In genomic region chr6:149961728-149962425, GRCh38 we compare ENCODE assay signal across 9 cellular contexts. TPM values are rescaled to one million over a fixed set of nuclear protein-coding genes. Genes with fewer than 3 reads are reported as not detected.
DNase-seq lines count a peak whose midpoint lies in the region; ATAC-seq, FAIRE-seq and TF ChIP-seq lines count a peak whose summit lies in the region.
"Had no signal": no experiment of that assay in that cellular context is flagged by ENCODE, and none has a peak within 500 bp of the region (broad histone marks: within the 10 kb centered on the region; RNA-seq: fewer than 3 reads in every experiment).

No MANE protein-coding gene starts in this region.

- POLR2A ChIA-PET in A549 (lab: Yijun Ruan, JAX) (interaction anchor here (0.9 kb wide), 1 partner anchor 29 kb away, joined by 3 read pairs; no protein-coding TSS in a partner anchor), endothelial cell of umbilical vein (lab: Charles Lee) (interaction anchor here (0.7 kb wide), 1 partner anchor 794 kb away, joined by 5 read pairs; no protein-coding TSS in a partner anchor)

- CTCF ChIA-PET in A549 (lab: Yijun Ruan, JAX) (interaction anchor here (0.6 to 1.8 kb wide), 9 partner anchors 27 to 1022 kb away, joined by 3 to 5 read pairs (median 3); no protein-coding TSS in a partner anchor), endothelial cell of umbilical vein (lab: Charles Lee) (interaction anchor here (1.7 kb wide), 1 partner anchor 55 kb away, joined by 10 read pairs; no protein-coding TSS in a partner anchor)

- BruUV-seq in endothelial cell of umbilical vein (replicated peaks; lab: Mats Ljungman, UMichigan) = no TSS peak

- no peak for TF ChIP-seq EP300 in A549 (IDR thresholded peaks at IDR 0.05)

- no peak overlapping the region for H2AFZ ChIP-seq in SU-DHL-6 (ENCODE audit: low read depth, low read length, severe bottlenecking)
- H2AFZ ChIP-seq in endothelial cell of umbilical vein (ENCODE audit: low read depth, low read length) = no peak overlapping the region

- H3K4me2 ChIP-seq in A549 = no peak overlapping the region
- H3K4me2 ChIP-seq in SU-DHL-6 (ENCODE audit: low read depth, low read length, poor library complexity, severe bottlenecking) = no peak overlapping the region
- no peak overlapping the region for H3K4me2 ChIP-seq in endothelial cell of umbilical vein (ENCODE audit: insufficient read depth, low read length)

- no peaks in the 10 kb centered on the region for H3K9me1 ChIP-seq in endothelial cell of umbilical vein (replicated peaks; ENCODE audit: control insufficient read depth, extremely low read depth, insufficient read depth, low read length)

- WGBS in A549 (ENCODE audit: missing lambda C conversion rate) = 56% methylated on average over 5 of the region's 6 CpGs

- no peaks in the 10 kb centered on the region for H3K79me2 ChIP-seq in SU-DHL-6 (ENCODE audit: insufficient read depth, low read length)
- H3K79me2 ChIP-seq in endothelial cell of umbilical vein (ENCODE audit: control insufficient read depth, insufficient read depth, low read length) = no peaks in the 10 kb centered on the region

- H3K4me1 ChIP-seq in A549 (peaks cover 8% of the 10 kb centered on the region), endothelial cell of umbilical vein (ENCODE audit: control insufficient read depth, extremely low read depth, insufficient read depth, low read length) (peaks cover 24% of the 10 kb centered on the region)

- TF ChIP-seq CTCF in A549 (IDR thresholded peaks at IDR 0.05) (no peak), GM12864 (IDR thresholded peaks at IDR 0.05; ENCODE audit: low read depth, low read length, missing control alignments) (peak; percentile 36), SU-DHL-6 (IDR thresholded peaks at IDR 0.05; ENCODE audit: insufficient read depth, low read length, poor library complexity, severe bottlenecking) (peak; percentile 29), endothelial cell of umbilical vein (IDR thresholded peaks at IDR 0.05; ENCODE audit: extremely low read depth in 1 of 2, insufficient read depth in 1 of 2, low read depth in 1 of 2, low read length in 2 of 2) (peak in 1 of 2 donors; percentile 28)

- H3K4me3 ChIP-seq in A549 (no peak overlapping the region), GM12864 (ENCODE audit: low read depth, low read length) (no peak overlapping the region), SU-DHL-6 (ENCODE audit: insufficient read depth, low read length, poor library complexity, severe bottlenecking) (no peak overlapping the region), endothelial cell of umbilical vein (replicated peaks in 1 of 3; ENCODE audit: insufficient read depth in 1 of 3, low read depth in 1 of 3, low read length in 3 of 3) (no peak overlapping the region)

- peak; percentile 23 to 38; a peak in 2 of 5 replicates for TF ChIP-seq RAD21 in A549 (conservative IDR thresholded peaks at IDR 0.05 in 1 of 2, IDR thresholded peaks at IDR 0.05 in 1 of 2)

- no peak for FAIRE-seq in A549 (lab: Jason Lieb, UNC)
- no peak for FAIRE-seq in endothelial cell of umbilical vein (lab: Jason Lieb, UNC)
- FAIRE-seq: GM18507 had no signal

- H3K9me3 ChIP-seq in A549 (no peaks in the 10 kb centered on the region), SU-DHL-6 (ENCODE audit: insufficient read depth, low read length) (no peaks in the 10 kb centered on the region), endothelial cell of umbilical vein (replicated peaks; ENCODE audit: control insufficient read depth, insufficient read depth, low read length) (no peaks in the 10 kb centered on the region)

- no peaks in the 10 kb centered on the region for H3K9me2 ChIP-seq in SU-DHL-6 (replicated peaks; ENCODE audit: insufficient read depth, low read length)

- no peaks in the 10 kb centered on the region for H3K27me3 ChIP-seq in SU-DHL-6 (ENCODE audit: low read length)
- H3K27me3 ChIP-seq in endothelial cell of umbilical vein (ENCODE audit: control insufficient read depth in 2 of 2, insufficient read depth in 2 of 2, low read length in 2 of 2) = peaks cover 12 to 33% of the 10 kb centered on the region in 2 experiments

- DNase-seq in A549 (ENCODE audit: low read depth in 1 of 2, low spot score in 1 of 2) = peak; percentile 36 to 53
- no peak for DNase-seq in GM12864 (ENCODE audit: low read depth)
- DNase-seq in endothelial cell of umbilical vein (ENCODE audit: low read depth, low spot score) = peak; percentile 34
- DNase-seq in NCI-H2081 treated with DMSO at 0.1 percent for 48 hours (lab: John Stamatoyannopoulos, UW) = no peak
- no peak for DNase-seq in DMS153 (lab: John Stamatoyannopoulos, UW)
- no peak for DNase-seq in effector CD8-positive, alpha-beta T cell (lab: John Stamatoyannopoulos, UW)
- no peak for DNase-seq in NCI-H2029 (lab: John Stamatoyannopoulos, UW)

- H4K20me1 ChIP-seq in SU-DHL-6 (ENCODE audit: low read depth, low read length) (no peaks in the 10 kb centered on the region), endothelial cell of umbilical vein (replicated peaks; ENCODE audit: control insufficient read depth, extremely low read depth, insufficient read depth, low read length) (no peaks in the 10 kb centered on the region)

- ATAC-seq in A549 = peak in 1 of 2 experiments; percentile 63; a peak in 3 of 6 replicates

- TF ChIP-seq POLR2A in A549 (IDR thresholded peaks at IDR 0.05; ENCODE audit: low read length) (no peak), endothelial cell of umbilical vein (IDR thresholded peaks at IDR 0.05; ENCODE audit: low read depth, low read length) (no peak)

- H3F3A ChIP-seq in SU-DHL-6 (ENCODE audit: insufficient read depth) = no peaks in the 10 kb centered on the region

- dilution Hi-C loops in endothelial cell of umbilical vein (cut with MboI; ENCODE audit: extremely low pct_ligation_motif_present, low sequenced_read_pairs) = no loop called here

- intact Hi-C loops in endothelial cell of umbilical vein (cut with micrococcal nuclease) = loop anchor here (2.0 kb wide), 2 partner anchors 21 to 27 kb away; no protein-coding TSS in a partner anchor

- H3K36me3 ChIP-seq in SU-DHL-6 (ENCODE audit: low read length) = no peaks in the 10 kb centered on the region
- H3K36me3 ChIP-seq in endothelial cell of umbilical vein (ENCODE audit: control insufficient read depth in 2 of 2, extremely low read depth in 1 of 2, insufficient read depth in 2 of 2, low read length in 2 of 2) = no peaks in the 10 kb centered on the region

- H3K27ac ChIP-seq in A549 = no peak overlapping the region
- H3K27ac ChIP-seq in SU-DHL-6 (ENCODE audit: low read depth, low read length) = no peak overlapping the region
- no peak overlapping the region for H3K27ac ChIP-seq in endothelial cell of umbilical vein (ENCODE audit: insufficient read depth, low read depth, low read length)

- no peak overlapping the region for H3K9ac ChIP-seq in SU-DHL-6 (ENCODE audit: low read length)
- H3K9ac ChIP-seq in endothelial cell of umbilical vein (replicated peaks; ENCODE audit: extremely low read depth, insufficient read depth, low read length) = no peak overlapping the region

RNA-seq across cellular contexts. Expression of gene ULBP1, which starts 1.9 kb away (rescaled TPM):
- polyA plus RNA-seq in A549 (2011; rRNA removed) = 5.7 and 6.6 TPM in 2 replicates
- 0.67 and 0.70 TPM in 2 replicates for polyA plus RNA-seq in A549 (2012; cell fraction: cytosol; rRNA removed)
- 0.31 and 0.36 TPM in 2 replicates for polyA plus RNA-seq in A549 (2012; cell fraction: nucleus; rRNA removed)
- polyA plus RNA-seq in A549 (2017; fragmentation: RNase III; extraction: RNeasy Plus Mini Kit Qiagen cat#74134 plus additional on column Dnase treatment) = 0.89 to 1.2 TPM (median 1.1 TPM) in 3 replicates
- 1.4 TPM in 2 replicates for polyA minus RNA-seq in A549 (2011; rRNA and poly(A)+ RNA removed)
- total RNA-seq in endothelial cell of umbilical vein = 0.33 and 2.3 TPM in 2 replicates
- 1.1 and 1.4 TPM in 2 replicates for polyA plus RNA-seq in endothelial cell of umbilical vein
- polyA plus RNA-seq in endothelial cell of umbilical vein (2011; cell fraction: cytosol; rRNA removed) = 1.8 and 1.9 TPM in 2 replicates
- polyA plus RNA-seq in endothelial cell of umbilical vein (2011; cell fraction: nucleus; rRNA removed) = 1.3 and 1.5 TPM in 2 replicates
- polyA plus RNA-seq in endothelial cell of umbilical vein (2012) = 0.85 and 1.2 TPM in 2 replicates
- 0.61 and 0.96 TPM in 2 replicates for polyA minus RNA-seq in endothelial cell of umbilical vein
- 0.31 TPM for polyA minus RNA-seq in endothelial cell of umbilical vein (2011; cell fraction: cytosol; rRNA and poly(A)+ RNA removed)
- polyA minus RNA-seq in endothelial cell of umbilical vein (2011; cell fraction: nucleus; rRNA and poly(A)+ RNA removed) = 0.53 and 0.63 TPM in 2 replicates

RNA-seq across cellular contexts. Expression of gene ULBP2, which starts 20.1 kb away (rescaled TPM):
- polyA plus RNA-seq in A549 (2011; rRNA removed) (2.7 and 3.2 TPM in 2 replicates), A549 (2017; fragmentation: RNase III; extraction: RNeasy Plus Mini Kit Qiagen cat#74134 plus additional on column Dnase treatment) (4.2 to 5.0 TPM (median 4.5 TPM) in 3 replicates), endothelial cell of umbilical vein (22.8 and 26.4 TPM in 2 replicates)
- 2.0 TPM in 2 replicates for polyA plus RNA-seq in A549 (2012; cell fraction: cytosol; rRNA removed)
- 1.8 and 2.2 TPM in 2 replicates for polyA plus RNA-seq in A549 (2012; cell fraction: nucleus; rRNA removed)
- polyA minus RNA-seq in A549 (2011; rRNA and poly(A)+ RNA removed) = 0.39 and 1.4 TPM in 2 replicates
- 7.0 and 14.0 TPM in 2 replicates for total RNA-seq in endothelial cell of umbilical vein
- 20.7 and 22.3 TPM in 2 replicates for polyA plus RNA-seq in endothelial cell of umbilical vein (2011; cell fraction: cytosol; rRNA removed)
- polyA plus RNA-seq in endothelial cell of umbilical vein (2011; cell fraction: nucleus; rRNA removed) = 10.9 and 12.0 TPM in 2 replicates
- polyA plus RNA-seq in endothelial cell of umbilical vein (2012) = 9.9 and 10.3 TPM in 2 replicates
- 12.2 and 14.6 TPM in 2 replicates for polyA minus RNA-seq in endothelial cell of umbilical vein
- not detected for polyA minus RNA-seq in endothelial cell of umbilical vein (2011; cell fraction: cytosol; rRNA and poly(A)+ RNA removed)
- 1.7 and 2.7 TPM in 2 replicates for polyA minus RNA-seq in endothelial cell of umbilical vein (2011; cell fraction: nucleus; rRNA and poly(A)+ RNA removed)

RNA-seq across cellular contexts. Expression of gene RAET1G, which starts 39.0 kb away (rescaled TPM):
- polyA plus RNA-seq in A549 (2011; rRNA removed) = 10.1 and 14.6 TPM in 2 replicates
- 7.5 and 8.2 TPM in 2 replicates for polyA plus RNA-seq in A549 (2012; cell fraction: cytosol; rRNA removed)
- 10.8 and 11.0 TPM in 2 replicates for polyA plus RNA-seq in A549 (2012; cell fraction: nucleus; rRNA removed)
- 15.5 to 29.8 TPM (median 24.4 TPM) in 3 replicates for polyA plus RNA-seq in A549 (2017; fragmentation: RNase III; extraction: RNeasy Plus Mini Kit Qiagen cat#74134 plus additional on column Dnase treatment)
- polyA minus RNA-seq in A549 (2011; rRNA and poly(A)+ RNA removed) = 4.9 and 6.5 TPM in 2 replicates
- 0.74 and 1.6 TPM in 2 replicates for total RNA-seq in endothelial cell of umbilical vein
- polyA plus RNA-seq in endothelial cell of umbilical vein = 2.1 and 3.3 TPM in 2 replicates
- polyA plus RNA-seq in endothelial cell of umbilical vein (2011; cell fraction: cytosol; rRNA removed) = 2.3 and 2.6 TPM in 2 replicates
- 0.86 and 1.2 TPM in 2 replicates for polyA plus RNA-seq in endothelial cell of umbilical vein (2011; cell fraction: nucleus; rRNA removed)
- 1.7 and 2.4 TPM in 2 replicates for polyA plus RNA-seq in endothelial cell of umbilical vein (2012)
- polyA minus RNA-seq in endothelial cell of umbilical vein = 0.44 and 3.4 TPM in 2 replicates
- polyA minus RNA-seq in endothelial cell of umbilical vein (2011; cell fraction: cytosol; rRNA and poly(A)+ RNA removed) = 1.2 TPM
- polyA minus RNA-seq in endothelial cell of umbilical vein (2011; cell fraction: nucleus; rRNA and poly(A)+ RNA removed) = 0.43 TPM in 1 of 2 replicates, not detected in the other

Comparison
In these comparisons a context has a peak if more than half of its experiments do, and no peak if none do; other contexts are left out.
1. DNase-seq: peak in A549 (2 of 2) and endothelial cell of umbilical vein (single experiment); none in GM12864 (single experiment), NCI-H2081 treated with DMSO at 0.1 percent for 48 hours (single experiment), DMS153 (single experiment), effector CD8-positive, alpha-beta T cell (single experiment) and NCI-H2029 (single experiment).